ENCODE assay signal across 24 cellular contexts in genomic region chr5:1726469-1726865, GRCh38.
DNase-seq lines count a peak whose midpoint lies in the region; TF ChIP-seq lines count a peak whose summit lies in the region.
"Had no signal": no experiment of that assay in that cellular context is flagged by ENCODE, and none has a peak within 500 bp of the region (broad histone marks: within the 10 kb centered on the region; RNA-seq: fewer than 3 reads in every experiment).

No MANE protein-coding gene starts in this region.

- no peak overlapping the region for H3K4me3 ChIP-seq in Peyer's patch
- H3K4me3 ChIP-seq in stomach, result no peak overlapping the region
- H3K4me3 ChIP-seq: cardiac muscle cell, heart right ventricle, psoas muscle, SK-N-MC, transverse colon had no signal

- H3K27ac Mint-ChIP-seq in T-helper 2 cell treated with Interferon-gamma antibody and Interleukin-4, amounts not matched to agents 5 μg/mL and 100 μg/mL, for 36 hours, result no peak overlapping the region
- H3K27ac Mint-ChIP-seq in activated CD4-positive, alpha-beta T cell treated with anti-CD3 and anti-CD28 coated beads, Interleukin-2, amount 10 ng/mL, durations not matched to agents 24 days and 14 days, result no peak overlapping the region
- H3K27ac Mint-ChIP-seq: activated naive CD8-positive, alpha-beta T cell treated with anti-CD3 and anti-CD28 coated beads for 36 hours; T-helper 17 cell had no signal

- TF ChIP-seq POLR2A in Peyer's patch (IDR thresholded peaks at IDR 0.05) (no peak), stomach (IDR thresholded peaks at IDR 0.05) (no peak)

- H3K4me1 Mint-ChIP-seq in T-helper 2 cell treated with Interferon-gamma antibody and Interleukin-4, amounts not matched to agents 5 μg/mL and 100 μg/mL, for 36 hours (ENCODE audit: low read depth), result no peaks in the 10 kb centered on the region
- H3K4me1 Mint-ChIP-seq in activated CD4-positive, alpha-beta T cell treated with anti-CD3 and anti-CD28 coated beads, Interleukin-2, amount 10 ng/mL, durations not matched to agents 24 days and 14 days, result no peaks in the 10 kb centered on the region
- H3K4me1 Mint-ChIP-seq: T-helper 17 cell had no signal

- DNase-seq in T-helper 2 cell treated with Interferon-gamma antibody and Interleukin-4, amounts not matched to agents 5 μg/mL and 100 μg/mL, for 36 hours (ENCODE audit: low spot score), result peak; percentile 2
- no peak for DNase-seq in T-helper 2 cell
- DNase-seq in Peyer's patch, result peak in 2 of 3 donors; percentile 9 to 30
- peak; percentile 39 for DNase-seq in mesenteric fat pad (ENCODE audit: low spot score)
- DNase-seq in stomach, result peak; percentile 20
- DNase-seq in NCI-H524 (lab: John Stamatoyannopoulos, UW), result no peak
- no peak for DNase-seq in NCI-H2227 treated with DMSO at 0.1 percent for 48 hours (lab: John Stamatoyannopoulos, UW)
- DNase-seq in activated CD4-positive, alpha-beta T cell treated with anti-CD3 and anti-CD28 coated beads, Interleukin-2, amount 10 ng/mL, durations not matched to agents 24 days and 14 days, result no peak
- DNase-seq: activated CD4-positive, alpha-beta T cell treated with anti-CD3 and anti-CD28 coated beads for 4 hours; activated naive CD8-positive, alpha-beta T cell treated with anti-CD3 and anti-CD28 coated beads for 36 hours; cortex of kidney; foreskin fibroblast; heart right ventricle; Kasumi-1; NCI-H1436; psoas muscle; T-helper 17 cell; transverse colon had no signal

- H3K27me3 Mint-ChIP-seq in T-helper 2 cell treated with Interferon-gamma antibody and Interleukin-4, amounts not matched to agents 5 μg/mL and 100 μg/mL, for 36 hours (ENCODE audit: low read depth), result no peaks in the 10 kb centered on the region
- H3K27me3 Mint-ChIP-seq in activated CD4-positive, alpha-beta T cell treated with anti-CD3 and anti-CD28 coated beads, Interleukin-2, amount 10 ng/mL, durations not matched to agents 24 days and 14 days, result peaks cover 1% of the 10 kb centered on the region

- no peaks in the 10 kb centered on the region for H3K36me3 ChIP-seq in Peyer's patch
- H3K36me3 ChIP-seq in stomach, result no peaks in the 10 kb centered on the region
- H3K36me3 ChIP-seq: cardiac muscle cell, heart right ventricle, neutrophil, transverse colon had no signal

- H3K9me3 Mint-ChIP-seq in T-helper 2 cell treated with Interferon-gamma antibody and Interleukin-4, amounts not matched to agents 5 μg/mL and 100 μg/mL, for 36 hours, result no peaks in the 10 kb centered on the region
- no peaks in the 10 kb centered on the region for H3K9me3 Mint-ChIP-seq in activated CD4-positive, alpha-beta T cell treated with anti-CD3 and anti-CD28 coated beads, Interleukin-2, amount 10 ng/mL, durations not matched to agents 24 days and 14 days
- H3K9me3 Mint-ChIP-seq: activated naive CD8-positive, alpha-beta T cell treated with anti-CD3 and anti-CD28 coated beads for 36 hours had no signal

- H3K4me3 Mint-ChIP-seq in T-helper 2 cell treated with Interferon-gamma antibody and Interleukin-4, amounts not matched to agents 5 μg/mL and 100 μg/mL, for 36 hours, result no peak overlapping the region
- no peak overlapping the region for H3K4me3 Mint-ChIP-seq in activated CD4-positive, alpha-beta T cell treated with anti-CD3 and anti-CD28 coated beads, Interleukin-2, amount 10 ng/mL, durations not matched to agents 24 days and 14 days

- intact Hi-C loops in stomach (cut with DNase I; ENCODE audit: low total_unique reads), result no loop called here
- intact Hi-C loops in activated CD4-positive, alpha-beta T cell treated with anti-CD3 and anti-CD28 coated beads, Interleukin-2, amount 10 ng/mL, durations not matched to agents 24 days and 14 days (cut with micrococcal nuclease), result no loop called here

- TF ChIP-seq EP300 in stomach (IDR thresholded peaks at IDR 0.05), result no peak

- 86 to 95% (median 92%) methylated on average over 7 to 11 of the region's 11 CpGs for WGBS in stomach, 5 donors

- no peaks in the 10 kb centered on the region for H3K27me3 ChIP-seq in Peyer's patch
- H3K27me3 ChIP-seq in stomach, result peaks cover 0 to 68% (median 9%) of the 10 kb centered on the region in 3 donors

- H3K27ac ChIP-seq in Peyer's patch (no peak overlapping the region), stomach (no peak overlapping the region)
- H3K27ac ChIP-seq: 22Rv1, C4-2B, cardiac muscle cell, heart right ventricle, HL-60, neutrophil, psoas muscle, SK-N-MC, transverse colon had no signal

- H3K9me3 ChIP-seq in Peyer's patch (no peaks in the 10 kb centered on the region), stomach (no peaks in the 10 kb centered on the region)
- H3K9me3 ChIP-seq: heart right ventricle, neutrophil, psoas muscle, transverse colon had no signal

- H3K4me1 ChIP-seq in Peyer's patch, result no peaks in the 10 kb centered on the region
- peaks cover 0 to 8% (median 0%) of the 10 kb centered on the region in 4 donors for H3K4me1 ChIP-seq in stomach
- H3K4me1 ChIP-seq: heart right ventricle, psoas muscle, transverse colon had no signal

- TF ChIP-seq CTCF in Peyer's patch (IDR thresholded peaks at IDR 0.05), result no peak
- no peak for TF ChIP-seq CTCF in stomach (IDR thresholded peaks at IDR 0.05)

- H3K36me3 Mint-ChIP-seq in T-helper 2 cell treated with Interferon-gamma antibody and Interleukin-4, amounts not matched to agents 5 μg/mL and 100 μg/mL, for 36 hours (ENCODE audit: low read depth), result no peaks in the 10 kb centered on the region
- no peaks in the 10 kb centered on the region for H3K36me3 Mint-ChIP-seq in activated CD4-positive, alpha-beta T cell treated with anti-CD3 and anti-CD28 coated beads, Interleukin-2, amount 10 ng/mL, durations not matched to agents 24 days and 14 days (ENCODE audit: low read depth)
- H3K36me3 Mint-ChIP-seq: activated naive CD8-positive, alpha-beta T cell treated with anti-CD3 and anti-CD28 coated beads for 36 hours had no signal

Comparison
In these comparisons a context has a peak if more than half of its experiments do, and no peak if none do; other contexts are left out.
1. DNase-seq: peak in T-helper 2 cell treated with Interferon-gamma antibody and Interleukin-4, amounts not matched to agents 5 μg/mL and 100 μg/mL, for 36 hours (single experiment), Peyer's patch (2 of 3), mesenteric fat pad (single experiment) and stomach (single experiment); none in T-helper 2 cell (0 of 5), NCI-H524 (0 of 2), NCI-H2227 treated with DMSO at 0.1 percent for 48 hours (single experiment) and activated CD4-positive, alpha-beta T cell treated with anti-CD3 and anti-CD28 coated beads, Interleukin-2, amount 10 ng/mL, durations not matched to agents 24 days and 14 days (single experiment).